Comparison of ENCODE assay signal across 18 cellular contexts in genomic region chr17:72424505-72425117, GRCh38.
DNase-seq lines count a peak whose midpoint lies in the region; ATAC-seq and TF ChIP-seq lines count a peak whose summit lies in the region.
"Had no signal": no experiment of that assay in that cellular context is flagged by ENCODE, and none has a peak within 500 bp of the region (broad histone marks: within the 10 kb centered on the region; RNA-seq: fewer than 3 reads in every experiment).

No MANE protein-coding gene starts in this region.

- 0 out of 3 replicates have a peak overlapping the region, but pooled peaks have one; percentile 6 for H2BK15ac ChIP-seq in IMR-90 (ENCODE audit: low read depth, low read length)
- H2BK15ac ChIP-seq in neuronal stem cell (ENCODE audit: low read length) = no peak overlapping the region

- H3K4ac ChIP-seq in IMR-90 (ENCODE audit: low read depth, low read length) (no peak overlapping the region), neuronal stem cell (ENCODE audit: low read length) (no peak overlapping the region)

- H2BK120ac ChIP-seq in IMR-90 (ENCODE audit: low read depth, low read length) = peak overlapping the region; percentile 22; the same call in 1 of the 2 replicates
- H2BK120ac ChIP-seq in neuronal stem cell (ENCODE audit: low read depth, low read length) = no peak overlapping the region

- no peak overlapping the region for H3K56ac ChIP-seq in IMR-90 (ENCODE audit: extremely low read depth, insufficient read depth, low read length)

- peak overlapping the region; percentile 13; the same call in 1 of the 2 replicates for H2BK20ac ChIP-seq in IMR-90 (ENCODE audit: low read depth, low read length)

- CTCF ChIA-PET in Calu3 (lab: Charles Lee) = no interaction called here
- CTCF ChIA-PET in IMR-90 (lab: Yijun Ruan, JAX) = no interaction called here
- CTCF ChIA-PET in WTC11 (lab: Charles Lee) = no interaction called here

- no peak for ATAC-seq in IMR-90 (ENCODE audit: low read depth)
- no peak for ATAC-seq in WTC11
- ATAC-seq: CD8-positive, alpha-beta T cell; HCT116; Right ventricle myocardium inferior had no signal

- no peak overlapping the region for H3K27ac ChIP-seq in IMR-90 (ENCODE audit: insufficient read depth, low read length)
- H3K27ac ChIP-seq in neuronal stem cell (replicated peaks; ENCODE audit: low read length) = no peak overlapping the region
- H3K27ac ChIP-seq: BLaER1 had no signal

- BruUV-seq in Calu3 (replicated peaks; lab: Mats Ljungman, UMichigan) = no TSS peak
- no TSS peak for BruUV-seq in IMR-90 (replicated peaks; lab: Mats Ljungman, UMichigan)

- H3K79me1 ChIP-seq in IMR-90 (ENCODE audit: low read depth in 1 of 2, low read length in 2 of 2) (peaks cover 16 to 63% of the 10 kb centered on the region in 2 experiments), neuronal stem cell (ENCODE audit: low read depth, low read length) (no peaks in the 10 kb centered on the region)

- H2AK9ac ChIP-seq in IMR-90 (replicated peaks; ENCODE audit: low read depth, low read length, poor library complexity) = no peak overlapping the region

- H2BK5ac ChIP-seq in IMR-90 (ENCODE audit: low read depth, low read length, poor library complexity, severe bottlenecking) (no peak overlapping the region), neuronal stem cell (ENCODE audit: low read length) (no peak overlapping the region)

- H3K23ac ChIP-seq in IMR-90 (ENCODE audit: low read depth, low read length) (no peak overlapping the region), neuronal stem cell (ENCODE audit: low read depth, low read length, poor library complexity) (no peak overlapping the region)

- no peaks in the 10 kb centered on the region for H4K20me1 ChIP-seq in IMR-90 (ENCODE audit: insufficient read depth, low read length)
- H4K20me1 ChIP-seq: BLaER1 had no signal

- POLR2A ChIA-PET in IMR-90 (lab: Charles Lee; ENCODE audit: unreplicated experiment) = no interaction called here
- POLR2A ChIA-PET in WTC11 (lab: Charles Lee) = no interaction called here

- WGBS in IMR-90 (ENCODE audit: extremely low coverage in 2 of 2, insufficient read length in 1 of 2), 2 experiments = 95% methylated on average over 7 of the region's 12 CpGs; no CpG with 5 or more reads in 1 of the 2 experiments
- no CpG with 5 or more reads among the region's 12 CpGs for WGBS in neuronal stem cell (ENCODE audit: extremely low coverage in 2 of 2, insufficient read length in 2 of 2, insufficient replicate concordance in 1 of 2), 2 donors

- H3K27ac Mint-ChIP-seq in Calu3 (ENCODE audit: unreplicated experiment) (peak overlapping the region; percentile 78), WTC11 (0 out of 2 replicates have a peak overlapping the region, but pooled peaks have one; percentile 25)
- H3K27ac Mint-ChIP-seq: CD8-positive, alpha-beta T cell had no signal

- intact Hi-C loops in Calu3 (cut with micrococcal nuclease; ENCODE audit: unreplicated experiment) (loop anchor here (5.0 kb wide), 2 partner anchors 87 to 297 kb away; no protein-coding TSS in a partner anchor), IMR-90 (cut with micrococcal nuclease) (loop anchor here (10.0 kb wide), 1 partner anchor 90 kb away; no protein-coding TSS in a partner anchor)

- TF ChIP-seq CTCF in Calu3 (IDR thresholded peaks at IDR 0.05; ENCODE audit: unreplicated experiment) (no peak), IMR-90 (conservative IDR thresholded peaks at IDR 0.05; ENCODE audit: low read depth, low read length) (no peak), WTC11 (IDR thresholded peaks at IDR 0.05) (no peak)

- no peak overlapping the region for H4K5ac ChIP-seq in IMR-90 (ENCODE audit: low read depth, low read length)

- dilution Hi-C loops in IMR-90 (cut with HindIII; ENCODE audit: low sequenced_read_pairs, unreplicated experiment) = no loop called here

- peaks cover 31% of the 10 kb centered on the region for H3K9me1 ChIP-seq in IMR-90 (ENCODE audit: insufficient read depth, low read length)

- H3K36me3 ChIP-seq in IMR-90 (ENCODE audit: control insufficient read depth, insufficient read depth, low read length) (no peaks in the 10 kb centered on the region), neuronal stem cell (replicated peaks in 1 of 2; ENCODE audit: control insufficient read depth in 2 of 2, insufficient read depth in 2 of 2, low read length in 2 of 2) (no peaks in the 10 kb centered on the region)
- H3K36me3 ChIP-seq: BLaER1 had no signal

- DNase-seq in Calu3 (no peak), IMR-90 (no peak), WTC11 (ENCODE audit: low spot score) (no peak), neuronal stem cell (ENCODE audit: low spot score) (no peak), T-helper 1 cell (no peak), GDM1 (lab: John Stamatoyannopoulos, UW) (no peak), MV-4-11 (lab: John Stamatoyannopoulos, UW) (no peak)
- no peak for DNase-seq in stimulated activated naive CD4-positive, alpha-beta T cell treated with Interleukin-2 at 50 U/mL for 16 hours (lab: John Stamatoyannopoulos, UW)
- DNase-seq: CD8-positive, alpha-beta T cell; GOT3; NCI-H1105; NCI-H1694; NCI-H2081 treated with DMSO at 0.1 percent for 48 hours; NCI-H748 treated with DMSO at 0.1 percent for 48 hours; NK-92 treated with Interleukin-12 subunit alpha and Interleukin-12 subunit beta, amount 100 ng/mL, for 24 hours had no signal

- H3K18ac ChIP-seq in IMR-90 (ENCODE audit: low read depth, low read length) (no peak overlapping the region), neuronal stem cell (ENCODE audit: low read length) (peak overlapping the region; percentile 15)

- H3K14ac ChIP-seq in IMR-90 (replicated peaks; ENCODE audit: low read depth, low read length) = peak overlapping the region; percentile 47; the same call in 1 of the 2 replicates
- H3K14ac ChIP-seq in neuronal stem cell (ENCODE audit: low read length) = no peak overlapping the region

- H3K27me3 Mint-ChIP-seq in Calu3 (ENCODE audit: unreplicated experiment) (no peaks in the 10 kb centered on the region), WTC11 (ENCODE audit: low read depth) (no peaks in the 10 kb centered on the region; the same call in 1 of the 2 replicates)

- H3K9ac ChIP-seq in IMR-90 (ENCODE audit: low read depth, low read length) (no peak overlapping the region), neuronal stem cell (ENCODE audit: low read depth, low read length, poor library complexity) (no peak overlapping the region)
- H3K9ac ChIP-seq: BLaER1 had no signal

- TF ChIP-seq POLR2A in IMR-90 (IDR thresholded peaks at IDR 0.05; ENCODE audit: low read depth, low read length) = no peak

- peaks cover 62% of the 10 kb centered on the region for H3K36me3 Mint-ChIP-seq in Calu3 (ENCODE audit: insufficient read depth, unreplicated experiment)
- no peaks in the 10 kb centered on the region for H3K36me3 Mint-ChIP-seq in WTC11
- H3K36me3 Mint-ChIP-seq: CD8-positive, alpha-beta T cell had no signal

- no peak overlapping the region for H3K4me2 ChIP-seq in IMR-90 (ENCODE audit: low read depth, low read length)
- no peak overlapping the region for H3K4me2 ChIP-seq in neuronal stem cell (ENCODE audit: insufficient read depth, low read length, poor library complexity, severe bottlenecking)
- H3K4me2 ChIP-seq: BLaER1 had no signal

- in situ Hi-C loops in IMR-90 (cut with MboI; ENCODE audit: low sequenced_read_pairs) = no loop called here

- no peak overlapping the region for H2BK12ac ChIP-seq in neuronal stem cell (ENCODE audit: low read length)

- H3K9me3 ChIP-seq in IMR-90 (ENCODE audit: control insufficient read depth, insufficient read depth, low read length) (no peaks in the 10 kb centered on the region), neuronal stem cell (replicated peaks in 1 of 2; ENCODE audit: control insufficient read depth in 2 of 2, insufficient read depth in 1 of 2, low read depth in 1 of 2, low read length in 2 of 2) (no peaks in the 10 kb centered on the region)
- H3K9me3 ChIP-seq: BLaER1 had no signal

- H2AFZ ChIP-seq in IMR-90 (replicated peaks; ENCODE audit: low read length, poor library complexity) = no peak overlapping the region
- no peak overlapping the region for H2AFZ ChIP-seq in neuronal stem cell (ENCODE audit: low read length)

- H3K4me1 ChIP-seq in IMR-90 (ENCODE audit: control insufficient read depth, insufficient read depth, low read length) = peaks cover 23% of the 10 kb centered on the region
- H3K4me1 ChIP-seq in neuronal stem cell (ENCODE audit: control insufficient read depth in 2 of 2, insufficient read depth in 1 of 2, low read depth in 1 of 2, low read length in 2 of 2) = peaks cover 2 to 5% of the 10 kb centered on the region in 2 donors

- H4K91ac ChIP-seq in IMR-90 (ENCODE audit: insufficient read depth, low read depth, low read length) = peak overlapping the region; percentile 19; the same call in 1 of the 2 replicates
- H4K91ac ChIP-seq in neuronal stem cell (ENCODE audit: low read depth, low read length, poor library complexity) = no peak overlapping the region

- H3K4me3 ChIP-seq in IMR-90 (ENCODE audit: insufficient read depth, low read depth, low read length) (no peak overlapping the region), neuronal stem cell (ENCODE audit: low read length in 2 of 2) (no peak overlapping the region)
- H3K4me3 ChIP-seq: BLaER1 had no signal

- no peak for TF ChIP-seq RAD21 in IMR-90 (IDR thresholded peaks at IDR 0.05; ENCODE audit: low read length)

- H3K4me1 Mint-ChIP-seq in Calu3 (ENCODE audit: low read depth, unreplicated experiment) (peaks cover 79% of the 10 kb centered on the region), WTC11 (peaks cover 7% of the 10 kb centered on the region; the same call in 1 of the 2 replicates)

- H2AK5ac ChIP-seq in IMR-90 (ENCODE audit: low read depth, low read length) (peak overlapping the region; percentile 90), neuronal stem cell (ENCODE audit: low read depth, low read length) (peak overlapping the region; percentile 12)

- H3K4me3 Mint-ChIP-seq in Calu3 (ENCODE audit: low read depth, unreplicated experiment) (no peak overlapping the region), WTC11 (no peak overlapping the region)
- H3K4me3 Mint-ChIP-seq: CD8-positive, alpha-beta T cell had no signal

- H3K9me3 Mint-ChIP-seq in Calu3 (ENCODE audit: low read depth, unreplicated experiment) = no peaks in the 10 kb centered on the region
- H3K9me3 Mint-ChIP-seq in WTC11 = no peaks in the 10 kb centered on the region
- H3K9me3 Mint-ChIP-seq: CD8-positive, alpha-beta T cell had no signal

- peak overlapping the region in 1 of 2 experiments; percentile 1; a peak in 1 of 4 replicates for H4K8ac ChIP-seq in IMR-90 (ENCODE audit: low read depth in 2 of 2, low read length in 2 of 2)
- H4K8ac ChIP-seq in neuronal stem cell (ENCODE audit: low read depth, low read length) = no peak overlapping the region

- H3K27me3 ChIP-seq in IMR-90 (ENCODE audit: control insufficient read depth, insufficient read depth, low read length) (no peaks in the 10 kb centered on the region), neuronal stem cell (ENCODE audit: control insufficient read depth in 3 of 3, insufficient read depth in 3 of 3, low read depth in 1 of 3, low read length in 3 of 3) (no peaks in the 10 kb centered on the region)
- H3K27me3 ChIP-seq: BLaER1 had no signal

TF ChIP-seq in IMR-90, 13 proteins besides CTCF, POLR2A, EP300 and RAD21 (continues in another document):
- TF ChIP-seq MAFK (IDR thresholded peaks at IDR 0.05; ENCODE audit: low read depth, low read length) = no peak

TF ChIP-seq in WTC11, 78 proteins besides CTCF, POLR2A, EP300 and RAD21 (continues in another document):
- TF ChIP-seq NFYB (CRISPR knock-in tag; conservative IDR thresholded peaks at IDR 0.05; ENCODE audit: low read depth) = no peak
- TF ChIP-seq ZBTB21 (CRISPR knock-in tag; IDR thresholded peaks at IDR 0.05; ENCODE audit: borderline replicate concordance) = no peak
